16 cellular contexts compared by ENCODE assay signal in the genomic region with DNA sequence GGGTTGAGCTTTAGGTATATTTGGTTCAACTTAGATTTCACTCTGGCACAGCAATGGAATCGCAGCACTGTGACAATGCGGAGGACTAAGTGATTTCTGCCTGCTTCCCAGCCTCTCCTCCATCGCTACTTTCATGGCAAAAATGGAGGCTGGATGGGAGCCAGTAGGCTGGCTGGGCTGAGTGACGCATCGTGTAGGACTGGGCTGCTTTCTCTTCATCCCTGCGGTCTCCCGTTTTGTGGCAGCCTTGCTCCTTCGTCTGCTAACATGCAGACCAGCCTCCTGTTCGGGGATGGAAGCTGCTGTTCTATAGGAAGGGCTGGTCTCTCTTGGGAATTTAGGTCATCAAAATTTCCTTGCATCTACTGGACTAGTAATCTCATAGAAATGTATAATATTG. TPM values are rescaled to one million over a fixed set of nuclear protein-coding genes. Genes with fewer than 3 reads are reported as not detected.
A peak's percentile ranks its signal among the peaks of the same experiment; 100 is the strongest.
DNase-seq lines count a peak whose midpoint lies in the region; ATAC-seq and TF ChIP-seq lines count a peak whose summit lies in the region.
"Had no signal": no experiment of that assay in that cellular context is flagged by ENCODE, and none has a peak within 500 bp of the region (broad histone marks: within the 10 kb centered on the region; RNA-seq: fewer than 3 reads in every experiment).

No MANE protein-coding gene starts in this region.

- peaks cover 12 to 38% (median 32%) of the 10 kb centered on the region in 5 experiments for H3K9me3 Mint-ChIP-seq in brain

- no peak for TF ChIP-seq CTCF in brain (conservative IDR thresholded peaks at IDR 0.05)

- no peak overlapping the region for H3K4me3 Mint-ChIP-seq in brain
- H3K4me3 Mint-ChIP-seq: naive thymus-derived CD4-positive, alpha-beta T cell; T-cell had no signal

- H3K4me1 Mint-ChIP-seq in brain, result peaks cover 20% of the 10 kb centered on the region
- H3K4me1 Mint-ChIP-seq: T-cell had no signal

- peaks cover 3% of the 10 kb centered on the region for H3K27me3 Mint-ChIP-seq in brain

- DNase-seq in Right ventricle myocardium superior (peak; percentile 29), Right ventricle myocardium inferior (ENCODE audit: missing footprints) (no peak), midbrain (lab: John Stamatoyannopoulos, UW) (peak; percentile 39), erythroblast (lab: John Stamatoyannopoulos, UW) (no peak), HT-29 (ENCODE audit: low spot score) (no peak)
- DNase-seq in activated T-cell treated with anti-CD3 and anti-CD28 coated beads, Interleukin-2, amount 50 U/mL, for 1 hour, result no peak
- DNase-seq: ACHN; activated CD4-positive, CD25-positive, alpha-beta regulatory T cell treated with anti-CD3 and anti-CD28 coated beads, Interleukin-2, amount 50 U/mL, for 72 hours; activated T-cell treated with anti-CD3 and anti-CD28 coated beads, Interleukin-2, amount 50 U/mL, for 48 hours; naive thymus-derived CD4-positive, alpha-beta T cell; NCI-H1436; NCI-H526; T-cell had no signal

- intact Hi-C loops in Right ventricle myocardium superior (cut with DNase I) (no loop called here), Right ventricle myocardium inferior (cut with DNase I) (no loop called here)

- TF ChIP-seq POLR2A in erythroblast (IDR thresholded peaks at IDR 0.05; ENCODE audit: low read length), result no peak

- peak overlapping the region in 3 of 5 experiments; percentile 56 to 66 (median 61) for H3K27ac Mint-ChIP-seq in brain
- H3K27ac Mint-ChIP-seq: naive thymus-derived CD4-positive, alpha-beta T cell; T-cell had no signal

- H3K36me3 Mint-ChIP-seq in brain, result peaks cover 29% of the 10 kb centered on the region

- ATAC-seq in Right ventricle myocardium superior (ENCODE audit: poor library complexity), result no peak
- ATAC-seq in Right ventricle myocardium inferior, result no peak
- no peak for ATAC-seq in HG03521 (IDR thresholded peaks at IDR 0.05; ENCODE audit: unreplicated experiment)
- ATAC-seq: naive thymus-derived CD4-positive, alpha-beta T cell; Panc1; T-cell had no signal

RNA-seq across cellular contexts. Expression of gene RGS12, which starts 15.9 kb away (rescaled TPM):
- total RNA-seq in Right ventricle myocardium superior (15.8 TPM), Right ventricle myocardium inferior (21.0 TPM)
- polyA plus RNA-seq in brain (ENCODE audit: insufficient read depth, low read depth, low replicate concordance), result 59.4 TPM
- 7.1 and 7.6 TPM in 2 replicates for total RNA-seq in HT-29 (2014; rRNA removed; shearing (Covaris generic))

RNA-seq across cellular contexts. Expression of gene MSANTD1, which starts 28.0 kb away (rescaled TPM):
- total RNA-seq in Right ventricle myocardium superior (0.54 TPM), Right ventricle myocardium inferior (0.51 TPM)
- 0.51 TPM for polyA plus RNA-seq in brain (ENCODE audit: insufficient read depth, low read depth, low replicate concordance)
- total RNA-seq in HT-29 (2014; rRNA removed; shearing (Covaris generic)), result 0.41 and 0.44 TPM in 2 replicates
- polyA plus RNA-seq: naive thymus-derived CD4-positive, alpha-beta T cell had no signal

Comparison
In these comparisons a context has a peak if more than half of its experiments do, and no peak if none do; other contexts are left out.
1. DNase-seq: peak in Right ventricle myocardium superior (single experiment) and midbrain (single experiment); none in Right ventricle myocardium inferior (single experiment), erythroblast (0 of 2), activated T-cell treated with anti-CD3 and anti-CD28 coated beads, Interleukin-2, amount 50 U/mL, for 1 hour (single experiment) and HT-29 (single experiment).